In the genomic region with DNA sequence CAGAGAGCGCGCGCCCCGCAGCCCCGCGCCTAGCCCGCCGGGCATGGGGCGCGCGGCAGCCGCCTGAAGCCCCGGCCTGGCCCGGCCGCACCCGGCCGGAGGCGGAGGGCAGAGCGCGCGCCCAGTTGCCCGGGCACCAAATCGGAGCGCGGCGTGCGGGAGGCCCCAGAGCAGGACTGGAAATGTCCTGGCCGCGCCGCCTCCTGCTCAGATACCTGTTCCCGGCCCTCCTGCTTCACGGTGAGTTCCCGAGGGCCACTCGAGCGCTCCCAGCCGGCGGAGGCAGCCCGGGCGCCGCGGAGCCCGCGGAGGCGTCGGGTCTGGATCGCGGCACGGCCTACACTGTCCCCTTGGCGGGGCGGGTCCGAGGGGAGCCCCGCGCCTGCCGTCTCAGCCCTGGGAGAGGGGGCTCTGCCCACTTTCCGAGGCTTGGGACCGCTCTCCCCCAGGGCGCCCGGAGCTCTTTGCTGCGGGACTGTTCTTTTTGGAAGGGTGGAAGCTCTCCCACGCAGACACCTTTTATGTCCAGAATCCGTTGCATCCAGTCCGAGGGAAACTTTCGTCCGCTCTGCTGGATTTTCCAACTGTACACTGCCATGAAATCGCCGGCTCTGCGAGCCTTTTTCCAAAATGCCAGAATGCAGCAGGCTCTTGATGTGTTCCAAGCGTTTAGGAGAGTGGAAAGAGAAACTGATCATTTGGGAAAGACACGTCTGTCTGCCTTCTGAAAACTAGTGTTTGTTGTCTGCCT, we compare ENCODE assay signal across 1 cellular context.
A peak's percentile ranks its signal among the peaks of the same experiment; 100 is the strongest.
TF ChIP-seq lines count a peak whose summit lies in the region.

No MANE protein-coding gene starts in this region.

TF ChIP-seq in HepG2, 621 proteins besides CTCF, POLR2A, EP300 and RAD21 (continued from another document):
- TF ChIP-seq ZNF142 (CRISPR knock-in tag; IDR thresholded peaks at IDR 0.05) (peak; percentile 43; the same call in 1 of the 2 replicates), ZNF232 (CRISPR knock-in tag; IDR thresholded peaks at IDR 0.05; ENCODE audit: borderline replicate concordance) (no peak), AGO1 (IDR thresholded peaks at IDR 0.05; ENCODE audit: low read depth, low read length, poor library complexity, severe bottlenecking) (no peak), YY1 (IDR thresholded peaks at IDR 0.05; ENCODE audit: insufficient read depth, insufficient replicate concordance, low read depth, low read length) (no peak), SMC3 (IDR thresholded peaks at IDR 0.05; ENCODE audit: low read length) (no peak), NR2C2 (CRISPR knock-in tag; IDR thresholded peaks at IDR 0.05; ENCODE audit: borderline replicate concordance) (no peak), ARID4A (CRISPR knock-in tag; IDR thresholded peaks at IDR 0.05; ENCODE audit: borderline replicate concordance) (no peak), HINFP (CRISPR knock-in tag; IDR thresholded peaks at IDR 0.05; ENCODE audit: low read depth) (no peak), ZBTB21 (CRISPR knock-in tag; IDR thresholded peaks at IDR 0.05) (no peak), ZNF468 (CRISPR knock-in tag; IDR thresholded peaks at IDR 0.05) (no peak), ZNF644 (CRISPR knock-in tag; IDR thresholded peaks at IDR 0.05; ENCODE audit: low read depth) (no peak), ZNF251 (CRISPR knock-in tag; IDR thresholded peaks at IDR 0.05) (no peak), ZSCAN12 (CRISPR knock-in tag; IDR thresholded peaks at IDR 0.05) (no peak), TMF1 (CRISPR knock-in tag; IDR thresholded peaks at IDR 0.05; ENCODE audit: low read depth) (no peak), NFIC (IDR thresholded peaks at IDR 0.05; ENCODE audit: low read length) (no peak), ZNF777 (CRISPR knock-in tag; IDR thresholded peaks at IDR 0.05) (peak; percentile 80), ZNF768 (CRISPR knock-in tag; IDR thresholded peaks at IDR 0.05) (0 out of 2 replicates have a peak, but pooled peaks have one; percentile 11), ZNF703 (CRISPR knock-in tag; IDR thresholded peaks at IDR 0.05; ENCODE audit: borderline replicate concordance) (no peak), ZNF572 (CRISPR knock-in tag; IDR thresholded peaks at IDR 0.05) (no peak), ZNF564 (CRISPR knock-in tag; IDR thresholded peaks at IDR 0.05) (no peak), HHEX (CRISPR knock-in tag; IDR thresholded peaks at IDR 0.05) (no peak), JUND (CRISPR knock-in tag; IDR thresholded peaks at IDR 0.05) (no peak), FOXC1 (CRISPR knock-in tag; IDR thresholded peaks at IDR 0.05; ENCODE audit: borderline replicate concordance) (no peak), PLRG1 (conservative IDR thresholded peaks at IDR 0.05) (no peak), SOX13 (IDR thresholded peaks at IDR 0.05) (no peak), SOX13 (CRISPR knock-in tag; conservative IDR thresholded peaks at IDR 0.05 in 1 of 2, IDR thresholded peaks at IDR 0.05 in 1 of 2) (no peak), AGO2 (optimal IDR thresholded peaks at IDR 0.05; ENCODE audit: low read depth, low read length) (peak; percentile 89), FOXP4 (CRISPR knock-in tag; IDR thresholded peaks at IDR 0.05) (no peak), LCORL (IDR thresholded peaks at IDR 0.05) (no peak), LCORL (CRISPR knock-in tag; IDR thresholded peaks at IDR 0.05) (no peak), FIP1L1 (IDR thresholded peaks at IDR 0.05; ENCODE audit: borderline replicate concordance, insufficient read depth, low read depth, low read length) (no peak), SIX4 (CRISPR knock-in tag; IDR thresholded peaks at IDR 0.05) (no peak), CBX2 (IDR thresholded peaks at IDR 0.05; ENCODE audit: low read depth, low read length) (peak; percentile 50; the same call in 1 of the 2 replicates), CBX2 (CRISPR knock-in tag; IDR thresholded peaks at IDR 0.05; ENCODE audit: low read depth) (no peak), TRIM24 (CRISPR knock-in tag; IDR thresholded peaks at IDR 0.05) (no peak), RFX1 (IDR thresholded peaks at IDR 0.05) (no peak), CENPBD1 (CRISPR knock-in tag; IDR thresholded peaks at IDR 0.05; ENCODE audit: borderline replicate concordance, low read depth) (no peak)
- TF ChIP-seq, protein P1, sequence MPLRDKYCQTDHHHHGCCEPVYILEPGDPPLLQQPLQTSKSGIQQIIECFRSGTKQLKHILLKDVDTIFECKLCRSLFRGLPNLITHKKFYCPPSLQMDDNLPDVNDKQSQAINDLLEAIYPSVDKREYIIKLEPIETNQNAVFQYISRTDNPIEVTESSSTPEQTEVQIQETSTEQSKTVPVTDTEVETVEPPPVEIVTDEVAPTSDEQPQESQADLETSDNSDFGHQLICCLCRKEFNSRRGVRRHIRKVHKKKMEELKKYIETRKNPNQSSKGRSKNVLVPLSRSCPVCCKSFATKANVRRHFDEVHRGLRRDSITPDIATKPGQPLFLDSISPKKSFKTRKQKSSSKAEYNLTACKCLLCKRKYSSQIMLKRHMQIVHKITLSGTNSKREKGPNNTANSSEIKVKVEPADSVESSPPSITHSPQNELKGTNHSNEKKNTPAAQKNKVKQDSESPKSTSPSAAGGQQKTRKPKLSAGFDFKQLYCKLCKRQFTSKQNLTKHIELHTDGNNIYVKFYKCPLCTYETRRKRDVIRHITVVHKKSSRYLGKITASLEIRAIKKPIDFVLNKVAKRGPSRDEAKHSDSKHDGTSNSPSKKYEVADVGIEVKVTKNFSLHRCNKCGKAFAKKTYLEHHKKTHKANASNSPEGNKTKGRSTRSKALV (CRISPR knock-in tag; IDR thresholded peaks at IDR 0.05) = no peak
- TF ChIP-seq, protein P2, sequence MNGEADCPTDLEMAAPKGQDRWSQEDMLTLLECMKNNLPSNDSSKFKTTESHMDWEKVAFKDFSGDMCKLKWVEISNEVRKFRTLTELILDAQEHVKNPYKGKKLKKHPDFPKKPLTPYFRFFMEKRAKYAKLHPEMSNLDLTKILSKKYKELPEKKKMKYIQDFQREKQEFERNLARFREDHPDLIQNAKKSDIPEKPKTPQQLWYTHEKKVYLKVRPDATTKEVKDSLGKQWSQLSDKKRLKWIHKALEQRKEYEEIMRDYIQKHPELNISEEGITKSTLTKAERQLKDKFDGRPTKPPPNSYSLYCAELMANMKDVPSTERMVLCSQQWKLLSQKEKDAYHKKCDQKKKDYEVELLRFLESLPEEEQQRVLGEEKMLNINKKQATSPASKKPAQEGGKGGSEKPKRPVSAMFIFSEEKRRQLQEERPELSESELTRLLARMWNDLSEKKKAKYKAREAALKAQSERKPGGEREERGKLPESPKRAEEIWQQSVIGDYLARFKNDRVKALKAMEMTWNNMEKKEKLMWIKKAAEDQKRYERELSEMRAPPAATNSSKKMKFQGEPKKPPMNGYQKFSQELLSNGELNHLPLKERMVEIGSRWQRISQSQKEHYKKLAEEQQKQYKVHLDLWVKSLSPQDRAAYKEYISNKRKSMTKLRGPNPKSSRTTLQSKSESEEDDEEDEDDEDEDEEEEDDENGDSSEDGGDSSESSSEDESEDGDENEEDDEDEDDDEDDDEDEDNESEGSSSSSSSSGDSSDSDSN (CRISPR knock-in tag; IDR thresholded peaks at IDR 0.05) = peak; percentile 35; the same call in 1 of the 2 replicates
